Comparison of ENCODE assay signal across 16 cellular contexts in genomic region chr3:138049157-138049919, GRCh38. TPM values are rescaled to one million over a fixed set of nuclear protein-coding genes. Genes with fewer than 3 reads are reported as not detected.
A peak's percentile ranks its signal among the peaks of the same experiment; 100 is the strongest.
DNase-seq lines count a peak whose midpoint lies in the region; ATAC-seq, FAIRE-seq and TF ChIP-seq lines count a peak whose summit lies in the region.
"Had no signal": no experiment of that assay in that cellular context is flagged by ENCODE, and none has a peak within 500 bp of the region (broad histone marks: within the 10 kb centered on the region; RNA-seq: fewer than 3 reads in every experiment).

No MANE protein-coding gene starts in this region.

- H3K27me3 Mint-ChIP-seq in T-cell = peaks cover 24 to 33% of the 10 kb centered on the region in 2 donors
- H3K27me3 Mint-ChIP-seq in activated T-helper 2 cell treated with anti-CD3 and anti-CD28 coated beads, Interferon-gamma antibody, Interleukin-2, Interleukin-4, amounts not matched to agents 10 μg/mL and 5 μg/mL and 100 μg/mL, durations not matched to agents 14 hours and 24 hours and 36 hours (ENCODE audit: low read depth) = peaks cover 8% of the 10 kb centered on the region

- intact Hi-C loops in activated T-helper 2 cell treated with anti-CD3 and anti-CD28 coated beads, Interferon-gamma antibody, Interleukin-2, Interleukin-4, amounts not matched to agents 10 μg/mL and 5 μg/mL and 100 μg/mL, durations not matched to agents 14 hours and 24 hours and 36 hours (cut with micrococcal nuclease) = no loop called here

- no peaks in the 10 kb centered on the region for H3K9me3 Mint-ChIP-seq in T-cell
- H3K9me3 Mint-ChIP-seq in activated T-helper 2 cell treated with anti-CD3 and anti-CD28 coated beads, Interferon-gamma antibody, Interleukin-2, Interleukin-4, amounts not matched to agents 10 μg/mL and 5 μg/mL and 100 μg/mL, durations not matched to agents 14 hours and 24 hours and 36 hours = peaks cover 4% of the 10 kb centered on the region
- H3K9me3 Mint-ChIP-seq: activated T-cell treated with anti-CD3 and anti-CD28 coated beads, Interleukin-2, amount 50 U/mL, for 24 hours had no signal

- FAIRE-seq in GM18507 (lab: Jason Lieb, UNC) = peak; percentile 49

- H3K4me3 Mint-ChIP-seq in T-cell = no peak overlapping the region
- H3K4me3 Mint-ChIP-seq in activated T-helper 2 cell treated with anti-CD3 and anti-CD28 coated beads, Interferon-gamma antibody, Interleukin-2, Interleukin-4, amounts not matched to agents 10 μg/mL and 5 μg/mL and 100 μg/mL, durations not matched to agents 14 hours and 24 hours and 36 hours (ENCODE audit: low read depth) = no peak overlapping the region
- H3K4me3 Mint-ChIP-seq: activated T-cell treated with anti-CD3 and anti-CD28 coated beads, Interleukin-2, amount 50 U/mL, for 24 hours; CD8-positive, alpha-beta memory T cell; natural killer cell treated with Interleukin-12 subunit alpha and Interleukin-12 subunit beta and Interleukin-15 and Interleukin-18, amount 100 ng/mL, for 72 hours had no signal

- TF ChIP-seq CTCF in AG10803 (conservative IDR thresholded peaks at IDR 0.05; ENCODE audit: low read length) = no peak

- no peak overlapping the region for H3K4me3 ChIP-seq in AG10803 (ENCODE audit: low read length)

- ATAC-seq in T-cell (replicated peaks in 1 of 4) (no peak), GM21717 (IDR thresholded peaks at IDR 0.05; ENCODE audit: unreplicated experiment) (no peak)
- ATAC-seq: activated CD4-positive, CD25-positive, alpha-beta regulatory T cell treated with anti-CD3 and anti-CD28 coated beads, Interleukin-2, amount 50 U/mL, for 24 hours; natural killer cell treated with Interleukin-12 subunit alpha and Interleukin-12 subunit beta and Interleukin-15 and Interleukin-18, amount 100 ng/mL, for 72 hours had no signal

- POLR2A ChIA-PET in T-cell (lab: Charles Lee) = no interaction called here

- H3K4me1 Mint-ChIP-seq in T-cell = no peaks in the 10 kb centered on the region
- no peaks in the 10 kb centered on the region for H3K4me1 Mint-ChIP-seq in activated T-helper 2 cell treated with anti-CD3 and anti-CD28 coated beads, Interferon-gamma antibody, Interleukin-2, Interleukin-4, amounts not matched to agents 10 μg/mL and 5 μg/mL and 100 μg/mL, durations not matched to agents 14 hours and 24 hours and 36 hours (ENCODE audit: low read depth)
- H3K4me1 Mint-ChIP-seq: CD8-positive, alpha-beta memory T cell had no signal

- CTCF ChIA-PET in T-cell (lab: Charles Lee) = no interaction called here

- DNase-seq in AG10803 (ENCODE audit: low read depth) (peak; percentile 79), GM18507 (ENCODE audit: extremely low spot score, insufficient read length, low read depth) (no peak), amniotic stem cell (lab: John Stamatoyannopoulos, UW) (peak; percentile 46), iPS-NIHi7 (ENCODE audit: extremely low spot score) (peak; percentile 48), T-cell (no peak)
- no peak for DNase-seq in stimulated activated CD4-positive, alpha-beta T cell treated with anti-CD3 and anti-CD28 coated beads, Interleukin-4, amount 100 ng/mL, for 1 hour
- no peak for DNase-seq in activated T-helper 2 cell treated with anti-CD3 and anti-CD28 coated beads, Interferon-gamma antibody, Interleukin-2, Interleukin-4, amounts not matched to agents 10 μg/mL and 5 μg/mL and 100 μg/mL, durations not matched to agents 14 hours and 24 hours and 36 hours (ENCODE audit: low spot score)
- DNase-seq: activated T-cell treated with anti-CD3 and anti-CD28 coated beads, Interleukin-2, amount 50 U/mL, for 24 hours; CD8-positive, alpha-beta memory T cell; NCI-H1105; NCI-H526 treated with DMSO at 0.1 percent for 48 hours had no signal

- no peak overlapping the region for H3K27ac Mint-ChIP-seq in T-cell
- no peak overlapping the region for H3K27ac Mint-ChIP-seq in activated T-helper 2 cell treated with anti-CD3 and anti-CD28 coated beads, Interferon-gamma antibody, Interleukin-2, Interleukin-4, amounts not matched to agents 10 μg/mL and 5 μg/mL and 100 μg/mL, durations not matched to agents 14 hours and 24 hours and 36 hours
- H3K27ac Mint-ChIP-seq: activated T-cell treated with anti-CD3 and anti-CD28 coated beads, Interleukin-2, amount 50 U/mL, for 24 hours had no signal

- no peaks in the 10 kb centered on the region for H3K36me3 Mint-ChIP-seq in T-cell
- no peaks in the 10 kb centered on the region for H3K36me3 Mint-ChIP-seq in activated T-helper 2 cell treated with anti-CD3 and anti-CD28 coated beads, Interferon-gamma antibody, Interleukin-2, Interleukin-4, amounts not matched to agents 10 μg/mL and 5 μg/mL and 100 μg/mL, durations not matched to agents 14 hours and 24 hours and 36 hours (ENCODE audit: low read depth)
- H3K36me3 Mint-ChIP-seq: CD8-positive, alpha-beta memory T cell; natural killer cell treated with Interleukin-12 subunit alpha and Interleukin-12 subunit beta and Interleukin-15 and Interleukin-18, amount 100 ng/mL, for 72 hours had no signal

RNA-seq across cellular contexts. Expression of gene CLDN18, which starts 39.4 kb away (rescaled TPM):
- under 1 TPM in 3 of 5 donors, not detected in 2; 0.18 to 0.47 (median 0.23) TPM for total RNA-seq in T-cell
- not detected in 2 replicates for total RNA-seq in activated T-helper 2 cell treated with anti-CD3 and anti-CD28 coated beads, Interferon-gamma antibody, Interleukin-2, Interleukin-4, amounts not matched to agents 10 μg/mL and 5 μg/mL and 100 μg/mL, durations not matched to agents 14 hours and 24 hours and 36 hours
- total RNA-seq: cardiac septum; CD8-positive, alpha-beta memory T cell; kidney epithelial cell; natural killer cell treated with Interleukin-12 subunit alpha and Interleukin-12 subunit beta and Interleukin-15 and Interleukin-18, amount 100 ng/mL, for 72 hours had no signal

Comparison
In these comparisons a context has a peak if more than half of its experiments do, and no peak if none do; other contexts are left out.
1. DNase-seq: peak in AG10803 (single experiment), amniotic stem cell (single experiment) and iPS-NIHi7 (single experiment); none in GM18507 (single experiment), stimulated activated CD4-positive, alpha-beta T cell treated with anti-CD3 and anti-CD28 coated beads, Interleukin-4, amount 100 ng/mL, for 1 hour (single experiment), T-cell (0 of 34) and activated T-helper 2 cell treated with anti-CD3 and anti-CD28 coated beads, Interferon-gamma antibody, Interleukin-2, Interleukin-4, amounts not matched to agents 10 μg/mL and 5 μg/mL and 100 μg/mL, durations not matched to agents 14 hours and 24 hours and 36 hours (single experiment).